In genomic region chr3:71510485-71510884, GRCh38 we compare ENCODE assay signal across 11 cellular contexts.
DNase-seq lines count a peak whose midpoint lies in the region; ATAC-seq, FAIRE-seq and TF ChIP-seq lines count a peak whose summit lies in the region.
"Had no signal": no experiment of that assay in that cellular context is flagged by ENCODE, and none has a peak within 500 bp of the region (broad histone marks: within the 10 kb centered on the region; RNA-seq: fewer than 3 reads in every experiment).

No MANE protein-coding gene starts in this region.

- POLR2A ChIA-PET in RWPE1 (lab: Yijun Ruan, JAX; ENCODE audit: low non-redundant PET), result no interaction called here

- WGBS in small intestine, 3 donors, result 47 to 54% (median 53%) methylated on average over 2 of the region's 2 CpGs

- FAIRE-seq in small intestine (lab: Jason Lieb, UNC), result no peak
- FAIRE-seq: GM12878 had no signal

- H3K4me1 ChIP-seq in thoracic aorta (ENCODE audit: control insufficient read depth in 1 of 2, low read depth in 2 of 2), result peaks cover 13 to 29% of the 10 kb centered on the region in 2 donors
- peaks cover 2% of the 10 kb centered on the region in 2 donors for H3K4me1 ChIP-seq in small intestine (ENCODE audit: control insufficient read depth in 2 of 2, insufficient read depth in 1 of 2, low read depth in 1 of 2, low read length in 1 of 2)
- H3K4me1 ChIP-seq: BE2C had no signal

- H3K36me3 ChIP-seq in thoracic aorta, result no peaks in the 10 kb centered on the region
- no peaks in the 10 kb centered on the region for H3K36me3 ChIP-seq in small intestine (ENCODE audit: control insufficient read depth in 2 of 2, insufficient read depth in 2 of 2, low read length in 2 of 2)
- H3K36me3 ChIP-seq: BE2C had no signal

- in situ Hi-C loops in KBM-7 (cut with MboI; ENCODE audit: low pct_unique_long_range_greater_than_20kb, low sequenced_read_pairs), result no loop called here

- TF ChIP-seq CTCF in RWPE1 (conservative IDR thresholded peaks at IDR 0.05; ENCODE audit: low read depth), result no peak
- TF ChIP-seq CTCF in fibroblast of mammary gland (conservative IDR thresholded peaks at IDR 0.05; ENCODE audit: control insufficient read depth, insufficient read depth, low read depth, low read length), result peak; percentile 15
- no peak for TF ChIP-seq CTCF in thoracic aorta (IDR thresholded peaks at IDR 0.05)

- H3K27ac ChIP-seq in RWPE1 (peak overlapping the region; percentile 30), thoracic aorta (peak overlapping the region; percentile 18 to 64), small intestine (ENCODE audit: low read depth in 1 of 2, low read length in 1 of 2) (no peak overlapping the region)

- H3K4me3 ChIP-seq in fibroblast of mammary gland (ENCODE audit: control insufficient read depth, low read depth, low read length), result no peak overlapping the region
- peak overlapping the region; percentile 14 for H3K4me3 ChIP-seq in thoracic aorta
- no peak overlapping the region for H3K4me3 ChIP-seq in small intestine (ENCODE audit: low read depth in 1 of 2, low read length in 2 of 2)
- H3K4me3 ChIP-seq: GM12878 had no signal

- peak; percentile 6 for DNase-seq in NCI-H748 (lab: John Stamatoyannopoulos, UW; ENCODE audit: unreplicated experiment)
- no peak for DNase-seq in NCI-H748 treated with DMSO at 0.1 percent for 48 hours (lab: John Stamatoyannopoulos, UW)
- DNase-seq in RWPE1 (ENCODE audit: low spot score), result no peak
- DNase-seq in fibroblast of mammary gland (ENCODE audit: low read depth), result peak; percentile 34
- no peak for DNase-seq in thoracic aorta (ENCODE audit: low spot score)
- DNase-seq in small intestine, result no peak
- no peak for DNase-seq in cerebellar nuclear complex (lab: John Stamatoyannopoulos, UW)
- DNase-seq in KBM-7, result no peak
- DNase-seq: BE2C, immature natural killer cell had no signal

- CTCF ChIA-PET in RWPE1 (lab: Yijun Ruan, JAX), result no interaction called here

- no peak for ATAC-seq in thoracic aorta (ENCODE audit: insufficient number of reproducible peaks, low FRiP score, low read depth)
- ATAC-seq: GM12878 had no signal

- no peaks in the 10 kb centered on the region for H3K9me3 ChIP-seq in thoracic aorta
- no peaks in the 10 kb centered on the region for H3K9me3 ChIP-seq in small intestine (ENCODE audit: control insufficient read depth, low read depth)
- H3K9me3 ChIP-seq: BE2C had no signal

- H3K27me3 ChIP-seq in thoracic aorta (replicated peaks; ENCODE audit: insufficient read depth) (no peaks in the 10 kb centered on the region), small intestine (ENCODE audit: control insufficient read depth in 2 of 2, insufficient read depth in 2 of 2, low read length in 2 of 2) (no peaks in the 10 kb centered on the region)
- H3K27me3 ChIP-seq: BE2C had no signal

Comparison
In these comparisons a context has a peak if more than half of its experiments do, and no peak if none do; other contexts are left out.
1. DNase-seq: peak in NCI-H748 (single experiment) and fibroblast of mammary gland (single experiment); none in NCI-H748 treated with DMSO at 0.1 percent for 48 hours (single experiment), RWPE1 (single experiment), thoracic aorta (single experiment), small intestine (single experiment), cerebellar nuclear complex (0 of 2) and KBM-7 (single experiment).
2. H3K27ac ChIP-seq: peak in RWPE1 (single experiment) and thoracic aorta (2 of 2); none in small intestine (0 of 2).